ENCODE assay signal across 31 cellular contexts in genomic region chr7:48309720-48310119, GRCh38.
"Had no signal": no experiment of that assay in that cellular context is flagged by ENCODE, and none has a peak within 500 bp of the region (broad histone marks: within the 10 kb centered on the region; RNA-seq: fewer than 3 reads in every experiment).

No MANE protein-coding gene starts in this region.

- ATAC-seq: naive thymus-derived CD8-positive, alpha-beta T cell; psoas muscle; sciatic nerve had no signal

- H3K9me3 ChIP-seq: ovary, psoas muscle, spleen, suprapubic skin, testis, tibial artery, transverse colon, upper lobe of right lung, uterus had no signal

- H3K27ac ChIP-seq: ovary, parathyroid adenoma, psoas muscle, skin epidermis, spleen, suprapubic skin, testis, tibial artery, transverse colon, upper lobe of right lung, uterus had no signal

- H3K4me3 Mint-ChIP-seq: naive B cell; naive thymus-derived CD8-positive, alpha-beta T cell; natural killer cell treated with Interleukin-12 subunit alpha and Interleukin-12 subunit beta and Interleukin-15 and Interleukin-18, amount 100 ng/mL, for 72 hours; nephron progenitor cell; neural crest cell; stimulated activated memory B cell treated with anti-CD40 and anti-IgM and Interleukin-4, amounts not matched to agents 10 μg/mL and 1 μg/mL and 100 μg/mL, for 72 hours; stimulated activated naive CD8-positive, alpha-beta T cell treated with anti-CD3 and anti-CD28 coated beads, Interleukin-15, Interleukin-2, amounts not matched to agents 100 ng/mL and 50 ng/mL, for 24 hours; type B pancreatic cell had no signal

- H3K36me3 ChIP-seq: ovary, suprapubic skin, tibial artery, transverse colon, upper lobe of right lung, uterus had no signal

- H3K4me1 Mint-ChIP-seq: naive B cell; naive thymus-derived CD8-positive, alpha-beta T cell; nephron progenitor cell; neural crest cell; stimulated activated memory B cell treated with anti-CD40 and anti-IgM and Interleukin-4, amounts not matched to agents 10 μg/mL and 1 μg/mL and 100 μg/mL, for 72 hours had no signal

- H3K4me1 ChIP-seq: parathyroid adenoma, psoas muscle, spleen, suprapubic skin, testis, tibial artery, transverse colon, upper lobe of right lung, uterus had no signal

- H3K4me3 ChIP-seq: ovary, psoas muscle, skin epidermis, smooth muscle cell, spleen, suprapubic skin, testis, tibial artery, transverse colon, upper lobe of right lung, uterus had no signal

- DNase-seq: naive B cell; naive thymus-derived CD8-positive, alpha-beta T cell; nephron progenitor cell; occipital lobe; ovary; posterior cingulate gyrus; psoas muscle; right cardiac atrium; spleen; stimulated activated CD4-positive, alpha-beta T cell treated with anti-CD3 and anti-CD28 coated beads, Interleukin-15, amount 100 ng/mL, for 24 hours; stimulated activated CD4-positive, alpha-beta T cell treated with anti-CD3 and anti-CD28 coated beads, Interleukin-2, amount 100 ng/mL, for 24 hours; stimulated activated CD4-positive, alpha-beta T cell treated with anti-CD3 and anti-CD28 coated beads, Interleukin-2, amount 100 ng/mL, for 48 hours; stimulated activated CD4-positive, alpha-beta T cell treated with anti-CD3 and anti-CD28 coated beads, Interleukin-4, amount 100 ng/mL, for 24 hours; stimulated activated naive CD4-positive, alpha-beta T cell; substantia nigra; testis; tibial artery; transverse colon; upper lobe of right lung; uterus had no signal

- H3K27me3 Mint-ChIP-seq: progenitor cell of endocrine pancreas; stimulated activated naive CD8-positive, alpha-beta T cell treated with anti-CD3 and anti-CD28 coated beads, Interleukin-15, Interleukin-2, amounts not matched to agents 100 ng/mL and 50 ng/mL, for 24 hours; type B pancreatic cell had no signal

- H3K79me2 ChIP-seq: parathyroid adenoma had no signal

- H3K9me3 Mint-ChIP-seq: naive B cell; naive thymus-derived CD8-positive, alpha-beta T cell; natural killer cell treated with Interleukin-12 subunit alpha and Interleukin-12 subunit beta and Interleukin-15 and Interleukin-18, amount 100 ng/mL, for 72 hours; nephron progenitor cell; neural crest cell; stimulated activated memory B cell treated with anti-CD40 and anti-IgM and Interleukin-4, amounts not matched to agents 10 μg/mL and 1 μg/mL and 100 μg/mL, for 72 hours; stimulated activated naive CD8-positive, alpha-beta T cell treated with anti-CD3 and anti-CD28 coated beads, Interleukin-15, Interleukin-2, amounts not matched to agents 100 ng/mL and 50 ng/mL, for 24 hours; type B pancreatic cell had no signal

- H3K4me2 ChIP-seq: smooth muscle cell had no signal

- H2AFZ ChIP-seq: parathyroid adenoma had no signal

- H3K27me3 ChIP-seq: ovary, spleen, suprapubic skin, testis, tibial artery, transverse colon, upper lobe of right lung, uterus had no signal

- H3K27ac Mint-ChIP-seq: naive B cell; naive thymus-derived CD8-positive, alpha-beta T cell; natural killer cell treated with Interleukin-12 subunit alpha and Interleukin-12 subunit beta and Interleukin-15 and Interleukin-18, amount 100 ng/mL, for 72 hours; nephron progenitor cell; progenitor cell of endocrine pancreas; stimulated activated memory B cell treated with anti-CD40 and anti-IgM and Interleukin-4, amounts not matched to agents 10 μg/mL and 1 μg/mL and 100 μg/mL, for 72 hours; stimulated activated naive CD8-positive, alpha-beta T cell treated with anti-CD3 and anti-CD28 coated beads, Interleukin-15, Interleukin-2, amounts not matched to agents 100 ng/mL and 50 ng/mL, for 24 hours; type B pancreatic cell had no signal
